In genomic region chr12:8956073-8956472, GRCh38 we compare ENCODE assay signal across 26 cellular contexts. TPM values are rescaled to one million over a fixed set of nuclear protein-coding genes. Genes with fewer than 3 reads are reported as not detected.
DNase-seq lines count a peak whose midpoint lies in the region; ATAC-seq, FAIRE-seq and TF ChIP-seq lines count a peak whose summit lies in the region.
"Had no signal": no experiment of that assay in that cellular context is flagged by ENCODE, and none has a peak within 500 bp of the region (broad histone marks: within the 10 kb centered on the region; RNA-seq: fewer than 3 reads in every experiment).

No MANE protein-coding gene starts in this region.

- POLR2A ChIA-PET in H1 (lab: Charles Lee; ENCODE audit: partially characterized antibody) = no interaction called here

- H3K27ac ChIP-seq in mammary epithelial cell (ENCODE audit: insufficient read depth, low read depth, low read length) (no peak overlapping the region), breast epithelium (no peak overlapping the region), H1 (ENCODE audit: low read depth, low read length) (no peak overlapping the region), body of pancreas (no peak overlapping the region)
- H3K27ac ChIP-seq: C4-2B, GM23248 had no signal

- TF ChIP-seq POLR2A in breast epithelium (IDR thresholded peaks at IDR 0.05) = no peak
- no peak for TF ChIP-seq POLR2A in H1 (IDR thresholded peaks at IDR 0.05; ENCODE audit: control extremely low read depth in 1 of 2, low read depth in 2 of 2, low read length in 2 of 2)
- no peak for TF ChIP-seq POLR2A in body of pancreas (IDR thresholded peaks at IDR 0.05)

- no peak overlapping the region for H3K18ac ChIP-seq in H1 (ENCODE audit: extremely low read depth, low read length)

- no peak for TF ChIP-seq RAD21 in H1 (IDR thresholded peaks at IDR 0.05 in 1 of 2, conservative IDR thresholded peaks at IDR 0.05 in 1 of 2; ENCODE audit: low read depth in 2 of 2, low read length in 2 of 2)

- H3K4ac ChIP-seq in H1 (replicated peaks; ENCODE audit: insufficient read length, low read depth, low read length) = no peak overlapping the region

- H3K9ac ChIP-seq in mammary epithelial cell (ENCODE audit: insufficient read depth, low read length) (no peak overlapping the region), H1 (replicated peaks in 1 of 4; ENCODE audit: extremely low read depth in 1 of 4, low read depth in 3 of 4, low read length in 3 of 4) (no peak overlapping the region; a peak in 1 of 7 replicates)
- H3K9ac ChIP-seq: GM23248, SK-N-SH had no signal

- WGBS in mammary epithelial cell (ENCODE audit: low coverage, missing lambda C conversion rate) = 26% methylated on average over 15 of the region's 15 CpGs
- 91% methylated on average over 15 of the region's 15 CpGs; no CpG with 5 or more reads in 1 of the 2 experiments for WGBS in H1 (ENCODE audit: extremely low coverage in 1 of 2, insufficient coverage in 1 of 2, insufficient read length in 1 of 2, insufficient replicate concordance in 2 of 2, low coverage in 1 of 2, low lambda C conversion rate in 2 of 2, missing lambda C conversion rate in 1 of 2), 2 experiments
- 83 to 88% methylated on average over 13 to 15 of the region's 15 CpGs for WGBS in body of pancreas, 2 donors

- H3K23me2 ChIP-seq in H1 (ENCODE audit: low read depth, low read length) = no peaks in the 10 kb centered on the region

- H4K5ac ChIP-seq in H1 (ENCODE audit: insufficient read length, low read depth, low read length) = no peak overlapping the region

- in situ Hi-C loops in mammary epithelial cell (cut with MboI; ENCODE audit: low sequenced_read_pairs in 2 of 2) (loop anchor here in 1 of 2 donors (10.0 kb wide), 1 partner anchor 89 kb away; no protein-coding TSS in a partner anchor), ACHN (cut with HindIII; ENCODE audit: low pct_ligation_motif_present, low pct_unique_long_range_greater_than_20kb, low sequenced_read_pairs) (no loop called here)

- H4K8ac ChIP-seq in H1 (ENCODE audit: extremely low read depth, insufficient read depth, low read length) = no peak overlapping the region; the same call in 1 of the 2 replicates

- no peak overlapping the region for H3K4me3 Mint-ChIP-seq in natural killer cell treated with Interleukin-12 subunit alpha and Interleukin-12 subunit beta and Interleukin-15 and Interleukin-18, amount 100 ng/mL, for 72 hours

- H4K91ac ChIP-seq in H1 (replicated peaks; ENCODE audit: insufficient read length, low read length) = peak overlapping the region; percentile 81

- ATAC-seq in natural killer cell treated with Interleukin-12 subunit alpha and Interleukin-12 subunit beta and Interleukin-15 and Interleukin-18, amount 100 ng/mL, for 72 hours = no peak
- ATAC-seq in HG03354 (IDR thresholded peaks at IDR 0.05; ENCODE audit: poor library complexity, severe bottlenecking, unreplicated experiment) (no peak), body of pancreas (no peak)
- ATAC-seq: GM12878, Panc1 had no signal

- BruUV-seq in mammary epithelial cell (replicated peaks; lab: Mats Ljungman, UMichigan) = no TSS peak

- H2AK5ac ChIP-seq in H1 (ENCODE audit: low read depth, low read length) = no peak overlapping the region

- CTCF ChIA-PET in mammary epithelial cell (lab: Charles Lee; ENCODE audit: low non-redundant PET) = no interaction called here
- CTCF ChIA-PET in H1 (lab: Charles Lee; ENCODE audit: partially characterized antibody) = interaction anchor here (2.4 kb wide), 1 partner anchor 83 kb away, joined by 5 read pairs; no protein-coding TSS in a partner anchor

- peak overlapping the region; percentile 42 to 97 for H3K27ac Mint-ChIP-seq in natural killer cell treated with Interleukin-12 subunit alpha and Interleukin-12 subunit beta and Interleukin-15 and Interleukin-18, amount 100 ng/mL, for 72 hours

- H3K4me1 ChIP-seq in mammary epithelial cell (ENCODE audit: insufficient read depth, low read length) = peaks cover 11% of the 10 kb centered on the region
- H3K4me1 ChIP-seq in breast epithelium = no peaks in the 10 kb centered on the region
- peaks cover 0 to 3% (median 0%) of the 10 kb centered on the region in 4 experiments; a peak in 1 of 7 replicates for H3K4me1 ChIP-seq in H1 (replicated peaks in 1 of 4; ENCODE audit: control insufficient read depth in 3 of 4, insufficient read depth in 4 of 4, low read length in 3 of 4)
- peaks cover 2% of the 10 kb centered on the region for H3K4me1 ChIP-seq in body of pancreas
- H3K4me1 ChIP-seq: Caco-2 had no signal

- H2BK20ac ChIP-seq in H1 (ENCODE audit: low read length) = no peak overlapping the region

- DNase-seq in mammary epithelial cell (peak; percentile 8), breast epithelium (ENCODE audit: low spot score in 2 of 2) (no peak), H1 (ENCODE audit: low read depth in 1 of 2, low spot score in 2 of 2) (no peak), ACHN (no peak), body of pancreas (no peak)
- no peak for DNase-seq in natural killer cell treated with Interleukin-12 subunit alpha and Interleukin-12 subunit beta and Interleukin-15 and Interleukin-18, amount 100 ng/mL, for 72 hours (ENCODE audit: low spot score)
- DNase-seq: Caco-2, DMS 273 treated with DMSO at 0.1 percent for 48 hours, DMS79 treated with DMSO at 0.1 percent for 48 hours, GM23248, HCEC 1CT, Karpas-422, MV-4-11, NCI-H1694, NCI-H2081, NCI-H2171, NCI-H524 treated with DMSO at 0.1 percent for 48 hours, NCI-H82, SIG-M5, SK-N-SH had no signal

- no peak for TF ChIP-seq EP300 in H1 (IDR thresholded peaks at IDR 0.05; ENCODE audit: borderline replicate concordance in 1 of 2, low read depth in 2 of 2, low read length in 2 of 2)

- no peak overlapping the region for H3K14ac ChIP-seq in H1 (ENCODE audit: insufficient read length)

- H3K4me3 ChIP-seq in mammary epithelial cell (replicated peaks in 1 of 3; ENCODE audit: insufficient read depth in 1 of 3, low read depth in 2 of 3, low read length in 3 of 3) (peak overlapping the region in 1 of 3 experiments; percentile 25), breast epithelium (no peak overlapping the region), H1 (ENCODE audit: extremely low read depth in 1 of 4, insufficient read depth in 2 of 4, low read depth in 3 of 4, low read length in 4 of 4) (no peak overlapping the region), body of pancreas (no peak overlapping the region)
- H3K4me3 ChIP-seq: GM12878, GM23248 had no signal

- H2BK120ac ChIP-seq in H1 (replicated peaks; ENCODE audit: low read depth, low read length) = no peak overlapping the region

- H2AFZ ChIP-seq in mammary epithelial cell (ENCODE audit: low read depth, low read length) (peak overlapping the region; percentile 78), H1 (ENCODE audit: low read length) (no peak overlapping the region)
- H2AFZ ChIP-seq: GM23248 had no signal

- H3K4me2 ChIP-seq in mammary epithelial cell (ENCODE audit: insufficient read depth, low read depth, low read length) (peak overlapping the region; percentile 52), H1 (ENCODE audit: insufficient read depth in 1 of 2, low read depth in 2 of 2, low read length in 2 of 2) (no peak overlapping the region)
- H3K4me2 ChIP-seq: SK-N-SH had no signal

- H3K9me3 ChIP-seq in mammary epithelial cell (replicated peaks; ENCODE audit: insufficient read depth, low read length) = no peaks in the 10 kb centered on the region
- no peaks in the 10 kb centered on the region for H3K9me3 ChIP-seq in breast epithelium
- no peaks in the 10 kb centered on the region for H3K9me3 ChIP-seq in H1 (ENCODE audit: insufficient read depth in 2 of 2, low read depth in 1 of 2, low read length in 1 of 2)
- H3K9me3 ChIP-seq in body of pancreas = no peaks in the 10 kb centered on the region
- H3K9me3 ChIP-seq: SK-N-SH had no signal

- H2BK12ac ChIP-seq in H1 (ENCODE audit: low read depth, low read length) = no peak overlapping the region; the same call in 1 of the 2 replicates

- peaks cover 5% of the 10 kb centered on the region for H3K9me3 Mint-ChIP-seq in natural killer cell treated with Interleukin-12 subunit alpha and Interleukin-12 subunit beta and Interleukin-15 and Interleukin-18, amount 100 ng/mL, for 72 hours

- H3K79me1 ChIP-seq in H1 (ENCODE audit: low read depth, low read length) = no peaks in the 10 kb centered on the region

- H3K23ac ChIP-seq in H1 (ENCODE audit: insufficient read length) = no peak overlapping the region

- H3K4me1 Mint-ChIP-seq in natural killer cell treated with Interleukin-12 subunit alpha and Interleukin-12 subunit beta and Interleukin-15 and Interleukin-18, amount 100 ng/mL, for 72 hours (ENCODE audit: low read depth in 2 of 2) = peaks cover 43% of the 10 kb centered on the region in 2 donors

- H3K79me2 ChIP-seq in mammary epithelial cell (ENCODE audit: insufficient read depth, low read length) (peaks cover 2% of the 10 kb centered on the region), H1 (ENCODE audit: control insufficient read depth in 1 of 2, insufficient read depth in 2 of 2, low read length in 2 of 2) (peaks cover 0 to 3% of the 10 kb centered on the region in 2 experiments; a peak in 1 of 4 replicates)

- no peaks in the 10 kb centered on the region for H3K36me3 ChIP-seq in mammary epithelial cell (ENCODE audit: insufficient read depth, low read length)
- H3K36me3 ChIP-seq in breast epithelium = no peaks in the 10 kb centered on the region
- H3K36me3 ChIP-seq in H1 (ENCODE audit: control insufficient read depth in 2 of 4, insufficient read depth in 4 of 4, low read length in 3 of 4) = no peaks in the 10 kb centered on the region; a peak in 1 of 8 replicates
- H3K36me3 ChIP-seq in body of pancreas (replicated peaks in 1 of 2; ENCODE audit: insufficient read depth in 1 of 2, low read depth in 2 of 2) = no peaks in the 10 kb centered on the region

- intact Hi-C loops in mammary epithelial cell (cut with micrococcal nuclease) = no loop called here
- intact Hi-C loops in breast epithelium (cut with DNase I; ENCODE audit: low total_unique reads) = no loop called here
- intact Hi-C loops in body of pancreas (cut with DNase I) = loop anchor here (10.0 kb wide), 1 partner anchor 79 kb away; no protein-coding TSS in a partner anchor

- dilution Hi-C loops in mammary epithelial cell (cut with HindIII; ENCODE audit: low sequenced_read_pairs) = no loop called here

- H4K20me1 ChIP-seq in mammary epithelial cell (ENCODE audit: insufficient read depth, low read length) (no peaks in the 10 kb centered on the region), H1 (replicated peaks in 1 of 2; ENCODE audit: control insufficient read depth in 1 of 2, insufficient read depth in 2 of 2, low read length in 2 of 2) (no peaks in the 10 kb centered on the region)

- no peaks in the 10 kb centered on the region for H3K27me3 Mint-ChIP-seq in natural killer cell treated with Interleukin-12 subunit alpha and Interleukin-12 subunit beta and Interleukin-15 and Interleukin-18, amount 100 ng/mL, for 72 hours

- FAIRE-seq in H1 (lab: Jason Lieb, UNC) = no peak
- FAIRE-seq: GM12878 had no signal

- H2BK15ac ChIP-seq in H1 (ENCODE audit: low read length) = no peak overlapping the region

- H2BK5ac ChIP-seq in H1 (ENCODE audit: low read depth, low read length) = no peak overlapping the region

- H3K36me3 Mint-ChIP-seq in natural killer cell treated with Interleukin-12 subunit alpha and Interleukin-12 subunit beta and Interleukin-15 and Interleukin-18, amount 100 ng/mL, for 72 hours = peaks cover 13% of the 10 kb centered on the region

- TF ChIP-seq CTCF in mammary epithelial cell (conservative IDR thresholded peaks at IDR 0.05 in 1 of 2, IDR thresholded peaks at IDR 0.05 in 1 of 2; ENCODE audit: extremely low read depth in 1 of 2, insufficient read depth in 1 of 2, low read depth in 1 of 2, low read length in 2 of 2) (peak in 1 of 2 donors; percentile 9), breast epithelium (IDR thresholded peaks at IDR 0.05) (no peak), H1 (IDR thresholded peaks at IDR 0.05; ENCODE audit: control extremely low read depth in 1 of 3, insufficient read depth in 1 of 3, low read depth in 1 of 3, low read length in 3 of 3) (no peak), body of pancreas (IDR thresholded peaks at IDR 0.05) (no peak)

- no peak overlapping the region for H3K56ac ChIP-seq in H1 (replicated peaks; ENCODE audit: insufficient read length, low read depth, low read length)

- H3K27me3 ChIP-seq in mammary epithelial cell (ENCODE audit: insufficient read depth, low read length) = no peaks in the 10 kb centered on the region
- no peaks in the 10 kb centered on the region for H3K27me3 ChIP-seq in breast epithelium
- no peaks in the 10 kb centered on the region for H3K27me3 ChIP-seq in H1 (replicated peaks in 1 of 4; ENCODE audit: control insufficient read depth in 3 of 4, extremely low read depth in 1 of 4, insufficient read depth in 3 of 4, low read length in 3 of 4)
- H3K27me3 ChIP-seq in body of pancreas = no peaks in the 10 kb centered on the region

RNA-seq across cellular contexts. Expression of gene M6PR, which starts 6.6 kb away (rescaled TPM):
- total RNA-seq in mammary epithelial cell (100 to 1,000 TPM; 117 to 165 TPM), breast epithelium (100 to 1,000 TPM; 118 to 149 (median 138) TPM), body of pancreas (10 to 100 TPM; 43.8 to 57.3 TPM)
- polyA plus RNA-seq in mammary epithelial cell (108 TPM), H1 (2011; rRNA removed) (122 and 123 TPM in 2 replicates)
- 319 TPM for polyA minus RNA-seq in mammary epithelial cell
- total RNA-seq in H1 (2021; fragmentation: NEBNext Ultra II Directional; extraction: Animal tissue kit (Norgen Biotek cat#: 25700)) = 106 and 115 TPM in 2 replicates
- 89.1 TPM for polyA plus RNA-seq in H1 (2011; cell fraction: cytosol; rRNA removed)
- 78.4 TPM for polyA plus RNA-seq in H1 (2011; cell fraction: nucleus; rRNA removed)
- 141 to 194 TPM (median 160 TPM) in 4 replicates for polyA plus RNA-seq in H1 (2012, experiment 1 of 2)
- 69.2 TPM for polyA plus RNA-seq in H1 (2012, experiment 2 of 2)
- 128 TPM for polyA plus RNA-seq in H1 (2013, experiment 1 of 2)
- 150 TPM for polyA plus RNA-seq in H1 (2013, experiment 2 of 2)
- polyA minus RNA-seq in H1 (2011; rRNA and poly(A)+ RNA removed) = 223 and 232 TPM in 2 replicates
- polyA minus RNA-seq in H1 (2011; cell fraction: cytosol; rRNA and poly(A)+ RNA removed) = 85.8 TPM
- 65.6 TPM for polyA minus RNA-seq in H1 (2011; cell fraction: nucleus; rRNA and poly(A)+ RNA removed)
- 100 to 1,000 TPM; 213 to 346 TPM for total RNA-seq in natural killer cell treated with Interleukin-12 subunit alpha and Interleukin-12 subunit beta and Interleukin-15 and Interleukin-18, amount 100 ng/mL, for 72 hours

RNA-seq across cellular contexts. Expression of gene KLRG1, which starts 33.3 kb away (rescaled TPM):
- total RNA-seq in mammary epithelial cell = under 1 TPM in 1 of 2 donors, not detected in 1; 0.35 TPM
- 0.40 TPM for polyA plus RNA-seq in mammary epithelial cell
- not detected for polyA minus RNA-seq in mammary epithelial cell
- 1 to 10 TPM; 2.0 to 3.9 (median 3.8) TPM for total RNA-seq in breast epithelium
- total RNA-seq in H1 (2021; fragmentation: NEBNext Ultra II Directional; extraction: Animal tissue kit (Norgen Biotek cat#: 25700)) = 7.9 and 9.1 TPM in 2 replicates
- 7.0 and 12.8 TPM in 2 replicates for polyA plus RNA-seq in H1 (2011; rRNA removed)
- 10.4 TPM for polyA plus RNA-seq in H1 (2011; cell fraction: cytosol; rRNA removed)
- polyA plus RNA-seq in H1 (2011; cell fraction: nucleus; rRNA removed) = 10.9 TPM
- 4.3 to 9.2 TPM (median 6.0 TPM) in 4 replicates for polyA plus RNA-seq in H1 (2012, experiment 1 of 2)
- polyA plus RNA-seq in H1 (2012, experiment 2 of 2) = 2.8 TPM
- 6.2 TPM for polyA plus RNA-seq in H1 (2013, experiment 1 of 2)
- 6.7 TPM for polyA plus RNA-seq in H1 (2013, experiment 2 of 2)
- 20.6 and 21.4 TPM in 2 replicates for polyA minus RNA-seq in H1 (2011; rRNA and poly(A)+ RNA removed)
- 15.0 TPM for polyA minus RNA-seq in H1 (2011; cell fraction: cytosol; rRNA and poly(A)+ RNA removed)
- 38.9 TPM for polyA minus RNA-seq in H1 (2011; cell fraction: nucleus; rRNA and poly(A)+ RNA removed)
- total RNA-seq in natural killer cell treated with Interleukin-12 subunit alpha and Interleukin-12 subunit beta and Interleukin-15 and Interleukin-18, amount 100 ng/mL, for 72 hours = 10 to 100 TPM in 1 of 2 donors, 1 to 10 TPM in 1; 6.7 to 23.2 TPM
- total RNA-seq in body of pancreas = under 1 TPM; 0.78 to 0.99 TPM
- total RNA-seq: A172, GM23248, M059J had no signal

RNA-seq across cellular contexts. Expression of gene PHC1, which starts 41.8 kb away (rescaled TPM):
- 10 to 100 TPM; 13.0 to 16.0 TPM for total RNA-seq in mammary epithelial cell
- polyA plus RNA-seq in mammary epithelial cell = 12.1 TPM
- polyA minus RNA-seq in mammary epithelial cell = 10.3 TPM
- 10 to 100 TPM; 39.2 to 45.9 (median 40.5) TPM for total RNA-seq in breast epithelium
- 895 and 934 TPM in 2 replicates for total RNA-seq in H1 (2021; fragmentation: NEBNext Ultra II Directional; extraction: Animal tissue kit (Norgen Biotek cat#: 25700))
- 1,655 and 1,966 TPM in 2 replicates for polyA plus RNA-seq in H1 (2011; rRNA removed)
- 1,167 TPM for polyA plus RNA-seq in H1 (2011; cell fraction: cytosol; rRNA removed)
- 4,031 TPM for polyA plus RNA-seq in H1 (2011; cell fraction: nucleus; rRNA removed)
- 523 to 757 TPM (median 649 TPM) in 4 replicates for polyA plus RNA-seq in H1 (2012, experiment 1 of 2)
- 232 TPM for polyA plus RNA-seq in H1 (2012, experiment 2 of 2)
- 1,106 TPM for polyA plus RNA-seq in H1 (2013, experiment 1 of 2)
- polyA plus RNA-seq in H1 (2013, experiment 2 of 2) = 1,034 TPM
- 658 and 938 TPM in 2 replicates for polyA minus RNA-seq in H1 (2011; rRNA and poly(A)+ RNA removed)
- 651 TPM for polyA minus RNA-seq in H1 (2011; cell fraction: cytosol; rRNA and poly(A)+ RNA removed)
- 450 TPM for polyA minus RNA-seq in H1 (2011; cell fraction: nucleus; rRNA and poly(A)+ RNA removed)
- 10 to 100 TPM in 1 of 2 donors, 1 to 10 TPM in 1; 8.4 to 15.9 TPM for total RNA-seq in natural killer cell treated with Interleukin-12 subunit alpha and Interleukin-12 subunit beta and Interleukin-15 and Interleukin-18, amount 100 ng/mL, for 72 hours
- total RNA-seq in body of pancreas = 10 to 100 TPM; 27.0 to 34.5 TPM

Comparison
In these comparisons a context has a peak if more than half of its experiments do, and no peak if none do; other contexts are left out.
1. RNA of gene PHC1, which starts 41.8 kb away (total RNA-seq): 895 to 934 TPM in H1; 39.2 to 45.9 TPM in breast epithelium, 27.0 to 34.5 TPM in body of pancreas, 13.0 to 16.0 TPM in mammary epithelial cell and 8.4 to 15.9 TPM in natural killer cell treated with Interleukin-12 subunit alpha and Interleukin-12 subunit beta and Interleukin-15 and Interleukin-18, amount 100 ng/mL, for 72 hours; every median in the first group is over 10 times any median in the second.